ENCODE assay signal across 20 cellular contexts in genomic region chrX:16199343-16199742, GRCh38. TPM values are rescaled to one million over a fixed set of nuclear protein-coding genes. Genes with fewer than 3 reads are reported as not detected.
DNase-seq lines count a peak whose midpoint lies in the region; ATAC-seq, FAIRE-seq and TF ChIP-seq lines count a peak whose summit lies in the region.
"Had no signal": no experiment of that assay in that cellular context is flagged by ENCODE, and none has a peak within 500 bp of the region (broad histone marks: within the 10 kb centered on the region; RNA-seq: fewer than 3 reads in every experiment).

No MANE protein-coding gene starts in this region.

- 0 out of 2 replicates have a peak overlapping the region, but pooled peaks have one; percentile 72 for H2BK20ac ChIP-seq in H1 (ENCODE audit: low read length)

- H2BK120ac ChIP-seq in H1 (replicated peaks; ENCODE audit: low read depth, low read length), result no peak overlapping the region

- FAIRE-seq in GM18507 (lab: Jason Lieb, UNC), result peak; percentile 47
- FAIRE-seq in H1 (lab: Jason Lieb, UNC), result peak; percentile 79
- FAIRE-seq: GM12878, GM19239 had no signal

- no peak overlapping the region for H4K8ac ChIP-seq in H1 (ENCODE audit: extremely low read depth, insufficient read depth, low read length)

- H2AK5ac ChIP-seq in H1 (ENCODE audit: low read depth, low read length), result no peak overlapping the region

- no peak overlapping the region for H3K23ac ChIP-seq in H1 (ENCODE audit: insufficient read length)

- TF ChIP-seq RAD21 in H1 (IDR thresholded peaks at IDR 0.05 in 1 of 2, conservative IDR thresholded peaks at IDR 0.05 in 1 of 2; ENCODE audit: low read depth in 2 of 2, low read length in 2 of 2), result no peak

- no peak overlapping the region for H2AFZ ChIP-seq in H1 (ENCODE audit: low read length)
- H2AFZ ChIP-seq: GM23248 had no signal

- H3K4me2 ChIP-seq in H1 (ENCODE audit: insufficient read depth in 1 of 2, low read depth in 2 of 2, low read length in 2 of 2), result peak overlapping the region in 1 of 2 experiments; percentile 4; a peak in 2 of 4 replicates

- TF ChIP-seq CTCF in H1 (IDR thresholded peaks at IDR 0.05; ENCODE audit: control extremely low read depth in 1 of 3, insufficient read depth in 1 of 3, low read depth in 1 of 3, low read length in 3 of 3), result no peak
- TF ChIP-seq CTCF in right atrium auricular region (IDR thresholded peaks at IDR 0.05), result no peak

- no peak for ATAC-seq in GM21360 (IDR thresholded peaks at IDR 0.05; ENCODE audit: unreplicated experiment)
- ATAC-seq: GM12878 had no signal

- no peak for TF ChIP-seq EP300 in H1 (IDR thresholded peaks at IDR 0.05; ENCODE audit: borderline replicate concordance in 1 of 2, low read depth in 2 of 2, low read length in 2 of 2)

- 0 out of 2 replicates have a peak overlapping the region, but pooled peaks have one; percentile 66 for H2BK5ac ChIP-seq in H1 (ENCODE audit: low read depth, low read length)

- no peak overlapping the region for H3K9ac ChIP-seq in HUES64 (ENCODE audit: low read depth, low read length)
- no peak overlapping the region for H3K9ac ChIP-seq in H1 (replicated peaks in 1 of 4; ENCODE audit: extremely low read depth in 1 of 4, low read depth in 3 of 4, low read length in 3 of 4)
- H3K9ac ChIP-seq: GM23248 had no signal

- TF ChIP-seq POLR2A in H1 (IDR thresholded peaks at IDR 0.05; ENCODE audit: control extremely low read depth in 1 of 2, low read depth in 2 of 2, low read length in 2 of 2), result no peak

- H3K27me3 ChIP-seq in HUES64 (ENCODE audit: insufficient read depth, low read length) (no peaks in the 10 kb centered on the region), H1 (replicated peaks in 1 of 4; ENCODE audit: control insufficient read depth in 3 of 4, extremely low read depth in 1 of 4, insufficient read depth in 3 of 4, low read length in 3 of 4) (no peaks in the 10 kb centered on the region), iPS DF 6.9 (ENCODE audit: control insufficient read depth, insufficient read depth, low read length) (no peaks in the 10 kb centered on the region), right atrium auricular region (no peaks in the 10 kb centered on the region)

- CTCF ChIA-PET in H1 (lab: Charles Lee; ENCODE audit: partially characterized antibody), result interaction anchor here (1.1 to 1.6 kb wide), 2 partner anchors 10 to 12 kb away, joined by 4 to 6 read pairs; no protein-coding TSS in a partner anchor

- no peak overlapping the region for H3K4me3 ChIP-seq in HUES64 (ENCODE audit: low read length)
- H3K4me3 ChIP-seq in H1 (ENCODE audit: extremely low read depth in 1 of 4, insufficient read depth in 2 of 4, low read depth in 3 of 4, low read length in 4 of 4), result peak overlapping the region in 1 of 4 experiments; percentile 12; a peak in 1 of 8 replicates
- no peak overlapping the region for H3K4me3 ChIP-seq in iPS DF 6.9 (ENCODE audit: low read length)
- H3K4me3 ChIP-seq in right atrium auricular region, result no peak overlapping the region
- H3K4me3 ChIP-seq: GM12878, GM23248, HAP-1 had no signal

- H3K36me3 ChIP-seq in HUES64 (ENCODE audit: insufficient read depth, low read length) (no peaks in the 10 kb centered on the region), H1 (ENCODE audit: control insufficient read depth in 2 of 4, insufficient read depth in 4 of 4, low read length in 3 of 4) (no peaks in the 10 kb centered on the region), iPS DF 6.9 (ENCODE audit: control insufficient read depth, insufficient read depth, low read length) (no peaks in the 10 kb centered on the region), right atrium auricular region (no peaks in the 10 kb centered on the region)
- H3K36me3 ChIP-seq: HAP-1 had no signal

- no peak overlapping the region for H3K4ac ChIP-seq in H1 (replicated peaks; ENCODE audit: insufficient read length, low read depth, low read length)

- no peaks in the 10 kb centered on the region for H3K79me1 ChIP-seq in H1 (ENCODE audit: low read depth, low read length)

- no peaks in the 10 kb centered on the region for H3K23me2 ChIP-seq in H1 (ENCODE audit: low read depth, low read length)

- H3K4me1 ChIP-seq in HUES64 (ENCODE audit: insufficient read depth, low read length) (peaks cover 14% of the 10 kb centered on the region), H1 (replicated peaks in 1 of 4; ENCODE audit: control insufficient read depth in 3 of 4, insufficient read depth in 4 of 4, low read length in 3 of 4) (peaks cover 0 to 7% (median 4%) of the 10 kb centered on the region in 4 experiments; a peak in 4 of 7 replicates), iPS DF 6.9 (ENCODE audit: control insufficient read depth, insufficient read depth, low read length) (peaks cover 1% of the 10 kb centered on the region; the same call in 1 of the 2 replicates), right atrium auricular region (no peaks in the 10 kb centered on the region)
- H3K4me1 ChIP-seq: HAP-1 had no signal

- H4K91ac ChIP-seq in H1 (replicated peaks; ENCODE audit: insufficient read length, low read length), result no peak overlapping the region

- H3K79me2 ChIP-seq in H1 (ENCODE audit: control insufficient read depth in 1 of 2, insufficient read depth in 2 of 2, low read length in 2 of 2), result no peaks in the 10 kb centered on the region

- H4K20me1 ChIP-seq in H1 (replicated peaks in 1 of 2; ENCODE audit: control insufficient read depth in 1 of 2, insufficient read depth in 2 of 2, low read length in 2 of 2), result no peaks in the 10 kb centered on the region

- POLR2A ChIA-PET in H1 (lab: Charles Lee; ENCODE audit: partially characterized antibody), result interaction anchor here (1.5 kb wide), 1 partner anchor 9 kb away, joined by 4 read pairs; no protein-coding TSS in a partner anchor

- no peak overlapping the region for H3K56ac ChIP-seq in H1 (replicated peaks; ENCODE audit: insufficient read length, low read depth, low read length)

- H2BK12ac ChIP-seq in H1 (ENCODE audit: low read depth, low read length), result no peak overlapping the region

- H3K27ac ChIP-seq in HUES64 (ENCODE audit: low read depth, low read length) (peak overlapping the region; percentile 73; the same call in 1 of the 2 replicates), H1 (ENCODE audit: low read depth, low read length) (no peak overlapping the region), iPS DF 6.9 (ENCODE audit: low read length) (no peak overlapping the region), right atrium auricular region (no peak overlapping the region)
- H3K27ac ChIP-seq: GM23248 had no signal

- DNase-seq in GM18507 (ENCODE audit: extremely low spot score, insufficient read length, low read depth) (no peak), H1 (ENCODE audit: low read depth in 1 of 2, low spot score in 2 of 2) (no peak), iPS DF 6.9 (ENCODE audit: low read depth, low spot score) (peak; percentile 22), RKO (ENCODE audit: low spot score) (no peak), KG1 (lab: John Stamatoyannopoulos, UW) (no peak), right atrium auricular region (ENCODE audit: low spot score) (no peak)
- DNase-seq: C1 segment of cervical spinal cord; Calu3; CD4-positive, alpha-beta T cell; DMS 273 treated with DMSO at 0.1 percent for 48 hours; GM23248 had no signal

- no peak overlapping the region for H2BK15ac ChIP-seq in H1 (ENCODE audit: low read length)

- H3K14ac ChIP-seq in H1 (ENCODE audit: insufficient read length), result no peak overlapping the region

- 11% methylated on average over 1 of the region's 1 CpG for WGBS in HUES64
- 22% methylated on average over 1 of the region's 1 CpG; no CpG with 5 or more reads in 1 of the 2 experiments for WGBS in H1 (ENCODE audit: extremely low coverage in 1 of 2, insufficient coverage in 1 of 2, insufficient read length in 1 of 2, insufficient replicate concordance in 2 of 2, low coverage in 1 of 2, low lambda C conversion rate in 2 of 2, missing lambda C conversion rate in 1 of 2), 2 experiments
- no CpG with 5 or more reads among the region's 1 CpG for WGBS in iPS DF 6.9 (ENCODE audit: insufficient coverage, insufficient read length)

- H3K9me3 ChIP-seq in HUES64 (ENCODE audit: insufficient read depth, low read depth, low read length), result no peaks in the 10 kb centered on the region
- no peaks in the 10 kb centered on the region for H3K9me3 ChIP-seq in H1 (ENCODE audit: insufficient read depth in 2 of 2, low read depth in 1 of 2, low read length in 1 of 2)
- no peaks in the 10 kb centered on the region for H3K9me3 ChIP-seq in iPS DF 6.9 (ENCODE audit: control insufficient read depth, insufficient read depth, low read length)
- no peaks in the 10 kb centered on the region for H3K9me3 ChIP-seq in right atrium auricular region
- H3K9me3 ChIP-seq: HAP-1 had no signal

- peak overlapping the region; percentile 68 for H4K5ac ChIP-seq in H1 (ENCODE audit: insufficient read length, low read depth, low read length)

- H3K18ac ChIP-seq in H1 (ENCODE audit: extremely low read depth, low read length), result no peak overlapping the region

TF ChIP-seq in H1, 55 proteins besides CTCF, POLR2A, EP300 and RAD21:
- TF ChIP-seq JUND (IDR thresholded peaks at IDR 0.05; ENCODE audit: low read length) (0 out of 2 replicates have a peak, but pooled peaks have one; percentile 17), CHD2 (IDR thresholded peaks at IDR 0.05; ENCODE audit: low read length) (no peak), SUZ12 (IDR thresholded peaks at IDR 0.05; ENCODE audit: low read length) (no peak), CTBP2 (IDR thresholded peaks at IDR 0.05; ENCODE audit: borderline replicate concordance, insufficient read depth, insufficient read length, low read length) (no peak), GABPA (IDR thresholded peaks at IDR 0.05; ENCODE audit: borderline replicate concordance, insufficient read depth, low read length) (no peak), JUN (IDR thresholded peaks at IDR 0.05; ENCODE audit: low read depth, low read length) (peak; percentile 75; the same call in 1 of the 2 replicates), KDM1A (IDR thresholded peaks at IDR 0.05; ENCODE audit: borderline replicate concordance, low read length) (no peak), SP2 (IDR thresholded peaks at IDR 0.05; ENCODE audit: low read length) (no peak)

RNA-seq across cellular contexts. Expression of gene MAGEB17, which starts 32.1 kb away (rescaled TPM):
- not detected for polyA plus RNA-seq in HUES64 (2013, experiment 1 of 2)
- polyA plus RNA-seq in HUES64 (2013, experiment 2 of 2), result 0.19 TPM
- 1.1 TPM in 1 of 2 replicates, not detected in the other for total RNA-seq in H1 (2021; fragmentation: NEBNext Ultra II Directional; extraction: Animal tissue kit (Norgen Biotek cat#: 25700))
- polyA plus RNA-seq in H1 (2011; rRNA removed), result 0.48 and 0.53 TPM in 2 replicates
- 0.89 TPM for polyA plus RNA-seq in H1 (2011; cell fraction: cytosol; rRNA removed)
- 2.1 TPM for polyA plus RNA-seq in H1 (2011; cell fraction: nucleus; rRNA removed)
- 0.94 to 1.8 TPM (median 1.3 TPM) in 4 replicates for polyA plus RNA-seq in H1 (2012, experiment 1 of 2)
- not detected for polyA plus RNA-seq in H1 (2012, experiment 2 of 2)
- polyA plus RNA-seq in H1 (2013, experiment 1 of 2), result 1.6 TPM
- polyA plus RNA-seq in H1 (2013, experiment 2 of 2), result 1.1 TPM
- 0.17 and 0.41 TPM in 2 replicates for polyA minus RNA-seq in H1 (2011; rRNA and poly(A)+ RNA removed)
- not detected for polyA minus RNA-seq in H1 (2011; cell fraction: cytosol; rRNA and poly(A)+ RNA removed)
- polyA minus RNA-seq in H1 (2011; cell fraction: nucleus; rRNA and poly(A)+ RNA removed), result 0.60 TPM
- total RNA-seq in right atrium auricular region, result under 1 TPM in 1 of 2 donors, not detected in 1; 0.24 TPM
- total RNA-seq: B cell; Calu3; CD4-positive, alpha-beta T cell; Daoy; G401; GM23248; HT-29 had no signal
- polyA plus RNA-seq: GM23248 had no signal
